9 cellular contexts compared by ENCODE assay signal in the genomic region with DNA sequence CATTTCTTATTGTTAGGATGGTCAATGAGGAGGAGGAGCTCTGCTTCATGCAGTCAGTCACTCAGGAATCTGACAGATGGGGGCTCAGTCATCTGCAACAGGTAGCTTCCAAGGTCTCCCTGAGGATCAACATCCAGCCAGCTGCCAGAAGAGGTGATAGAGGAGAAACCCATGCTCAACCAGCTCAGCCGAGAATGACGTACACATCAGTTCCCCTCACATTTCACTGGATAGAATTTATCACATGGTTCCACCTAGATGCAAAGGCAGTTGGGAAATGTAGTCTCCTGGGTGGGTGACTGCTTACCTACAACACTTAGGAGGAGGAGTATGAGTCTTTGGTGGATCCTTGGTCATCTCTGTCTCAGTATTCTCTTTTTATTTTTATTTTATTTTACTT.
A peak's percentile ranks its signal among the peaks of the same experiment; 100 is the strongest.
DNase-seq lines count a peak whose midpoint lies in the region; ATAC-seq and TF ChIP-seq lines count a peak whose summit lies in the region.
"Had no signal": no experiment of that assay in that cellular context is flagged by ENCODE, and none has a peak within 500 bp of the region (broad histone marks: within the 10 kb centered on the region; RNA-seq: fewer than 3 reads in every experiment).

No MANE protein-coding gene starts in this region.

- no peak overlapping the region for H3K4me2 ChIP-seq in SK-N-SH

- H3K36me3 ChIP-seq in SK-N-SH (replicated peaks in 1 of 2; ENCODE audit: control insufficient read depth in 1 of 2, insufficient read depth in 2 of 2, low read length in 1 of 2) = no peaks in the 10 kb centered on the region

- CTCF ChIA-PET in SK-N-SH (lab: Yijun Ruan, JAX) = interaction anchor here (0.7 kb wide), 1 partner anchor 9 kb away, joined by 3 read pairs; no protein-coding TSS in a partner anchor

- peaks cover 6 to 22% of the 10 kb centered on the region in 2 experiments; a peak in 3 of 4 replicates for H3K4me1 ChIP-seq in SK-N-SH (ENCODE audit: control insufficient read depth in 1 of 2, insufficient read depth in 2 of 2, low read depth in 1 of 2, low read length in 1 of 2)

- no peaks in the 10 kb centered on the region for H4K20me1 ChIP-seq in SK-N-SH (ENCODE audit: insufficient read depth)

- no peak overlapping the region for H3K9ac ChIP-seq in SK-N-SH

- DNase-seq in GM10266 (ENCODE audit: extremely low spot score) (peak; percentile 36), MV-4-11 (lab: John Stamatoyannopoulos, UW) (peak; percentile 47), SK-N-SH (peak; percentile 50), iPS DF 4.7 (ENCODE audit: extremely low read depth, low spot score) (peak; percentile 69), T-helper 9 cell (no peak)

- no peaks in the 10 kb centered on the region for H3K9me3 ChIP-seq in SK-N-SH

- H3K27me3 ChIP-seq in SK-N-SH (ENCODE audit: insufficient read depth) = no peaks in the 10 kb centered on the region

- no peak for TF ChIP-seq EP300 in SK-N-SH (IDR thresholded peaks at IDR 0.05; ENCODE audit: borderline replicate concordance in 1 of 2, low read depth in 1 of 2, low read length in 1 of 2)

- H3K79me2 ChIP-seq in SK-N-SH (ENCODE audit: insufficient read depth) = no peaks in the 10 kb centered on the region

- no peaks in the 10 kb centered on the region for H3K9me2 ChIP-seq in SK-N-SH

- ATAC-seq in HG03108 (IDR thresholded peaks at IDR 0.05; ENCODE audit: unreplicated experiment) (no peak), GM18511 (IDR thresholded peaks at IDR 0.05; ENCODE audit: unreplicated experiment) (no peak), GM21367 (IDR thresholded peaks at IDR 0.05; ENCODE audit: unreplicated experiment) (no peak)

- peaks cover 4% of the 10 kb centered on the region for H3F3A ChIP-seq in SK-N-SH (replicated peaks; ENCODE audit: insufficient read depth)

- no peak overlapping the region for H2AFZ ChIP-seq in SK-N-SH (ENCODE audit: low read depth)

- TF ChIP-seq CTCF in GM10266 (IDR thresholded peaks at IDR 0.05; ENCODE audit: control insufficient read depth, insufficient read depth, low read depth, missing control alignments) = no peak
- TF ChIP-seq CTCF in SK-N-SH (IDR thresholded peaks at IDR 0.05) = no peak

- POLR2A ChIA-PET in SK-N-SH (lab: Yijun Ruan, JAX) = no interaction called here

- H3K4me3 ChIP-seq in SK-N-SH (ENCODE audit: low read depth in 2 of 2, low read length in 1 of 2) = no peak overlapping the region

- H3K27ac ChIP-seq in SK-N-SH (ENCODE audit: low read depth in 2 of 2, low read length in 1 of 2) = no peak overlapping the region
- H3K27ac ChIP-seq: HL-60 had no signal

- no peak for TF ChIP-seq RAD21 in SK-N-SH (IDR thresholded peaks at IDR 0.05; ENCODE audit: low read length)

- 37% methylated on average over 2 of the region's 2 CpGs for WGBS in SK-N-SH (ENCODE audit: low lambda C conversion rate)

TF ChIP-seq in SK-N-SH, 30 proteins besides CTCF, POLR2A, EP300 and RAD21:
- TF ChIP-seq, protein P1, sequence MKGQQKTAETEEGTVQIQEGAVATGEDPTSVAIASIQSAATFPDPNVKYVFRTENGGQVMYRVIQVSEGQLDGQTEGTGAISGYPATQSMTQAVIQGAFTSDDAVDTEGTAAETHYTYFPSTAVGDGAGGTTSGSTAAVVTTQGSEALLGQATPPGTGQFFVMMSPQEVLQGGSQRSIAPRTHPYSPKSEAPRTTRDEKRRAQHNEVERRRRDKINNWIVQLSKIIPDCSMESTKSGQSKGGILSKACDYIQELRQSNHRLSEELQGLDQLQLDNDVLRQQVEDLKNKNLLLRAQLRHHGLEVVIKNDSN (IDR thresholded peaks at IDR 0.05; ENCODE audit: borderline replicate concordance, low read depth) = peak; percentile 86
- TF ChIP-seq CHD2 (IDR thresholded peaks at IDR 0.05; ENCODE audit: low read length, partially characterized antibody) = no peak
